8 cellular contexts compared by ENCODE assay signal in genomic region chr17:44362479-44362963, GRCh38. TPM values are rescaled to one million over a fixed set of nuclear protein-coding genes. Genes with fewer than 3 reads are reported as not detected.
DNase-seq lines count a peak whose midpoint lies in the region; ATAC-seq and TF ChIP-seq lines count a peak whose summit lies in the region.

No MANE protein-coding gene starts in this region.

- intact Hi-C loops in activated CD4-positive, alpha-beta T cell treated with anti-CD3 and anti-CD28 coated beads for 36 hours (cut with DNase I, micrococcal nuclease): no loop called here

- H3K27ac ChIP-seq in GM23248 (no peak overlapping the region), caudate nucleus (ENCODE audit: low read depth, low read length) (no peak overlapping the region)

- H3K79me2 ChIP-seq in GM23248 (ENCODE audit: insufficient read depth): no peaks in the 10 kb centered on the region

- H3K27me3 Mint-ChIP-seq in activated CD4-positive, alpha-beta T cell treated with anti-CD3 and anti-CD28 coated beads for 36 hours: peaks cover 20% of the 10 kb centered on the region

- H3K4me3 ChIP-seq in GM23248 (peak overlapping the region; percentile 80), fibroblast of villous mesenchyme (ENCODE audit: low read depth, low read length) (peak overlapping the region; percentile 73), retinal pigment epithelial cell (ENCODE audit: low read length) (peak overlapping the region; percentile 71)

- H3K36me3 ChIP-seq in GM23248 (ENCODE audit: low read depth): no peaks in the 10 kb centered on the region

- DNase-seq in GM23248 (peak; percentile 16), fibroblast of villous mesenchyme (ENCODE audit: low read depth) (no peak), retinal pigment epithelial cell (ENCODE audit: low read depth) (no peak), caudate nucleus (lab: John Stamatoyannopoulos, UW) (no peak)
- no peak for DNase-seq in activated CD4-positive, alpha-beta T cell treated with anti-CD3 and anti-CD28 coated beads for 36 hours

- H3K4me1 ChIP-seq in GM23248 (ENCODE audit: insufficient read depth): peaks cover 9% of the 10 kb centered on the region; the same call in 1 of the 2 replicates

- H3K36me3 Mint-ChIP-seq in activated CD4-positive, alpha-beta T cell treated with anti-CD3 and anti-CD28 coated beads for 36 hours (ENCODE audit: low read depth): no peaks in the 10 kb centered on the region

- ATAC-seq in SK-N-SH treated with all-trans-retinoic acid at 6 μM for 48 hours (peak; percentile 36), HG03442 (IDR thresholded peaks at IDR 0.05; ENCODE audit: unreplicated experiment) (no peak), HG03280 (IDR thresholded peaks at IDR 0.05; ENCODE audit: unreplicated experiment) (no peak)
- no peak for ATAC-seq in activated CD4-positive, alpha-beta T cell treated with anti-CD3 and anti-CD28 coated beads for 36 hours

- H3F3A ChIP-seq in GM23248 (ENCODE audit: insufficient read depth): 0 out of 2 replicates have a peak, but pooled peaks cover 5% of the 10 kb centered on the region

- in situ Hi-C loops in GM23248 (cut with MboI): no loop called here

- H2AFZ ChIP-seq in GM23248: peak overlapping the region; percentile 95; the same call in 1 of the 2 replicates

- no peak overlapping the region for H3K27ac Mint-ChIP-seq in activated CD4-positive, alpha-beta T cell treated with anti-CD3 and anti-CD28 coated beads for 36 hours

- CTCF ChIA-PET in activated CD4-positive, alpha-beta T cell treated with anti-CD3 and anti-CD28 coated beads for 36 hours (lab: Charles Lee): interaction anchor here (0.6 to 4.3 kb wide), 7 partner anchors 8 to 604 kb away, joined by 3 to 25 read pairs (median 4); partner anchors contain the start of gene GRN

- H3K4me3 Mint-ChIP-seq in activated CD4-positive, alpha-beta T cell treated with anti-CD3 and anti-CD28 coated beads for 36 hours: no peak overlapping the region

- H3K9me3 ChIP-seq in GM23248 (ENCODE audit: low read depth): no peaks in the 10 kb centered on the region

- H3K4me1 Mint-ChIP-seq in activated CD4-positive, alpha-beta T cell treated with anti-CD3 and anti-CD28 coated beads for 36 hours: peaks cover 2% of the 10 kb centered on the region

- H3K9me2 ChIP-seq in GM23248 (ENCODE audit: insufficient read depth): no peaks in the 10 kb centered on the region

- H3K9ac ChIP-seq in GM23248: peak overlapping the region; percentile 77; the same call in 1 of the 2 replicates

- TF ChIP-seq CTCF in fibroblast of villous mesenchyme (IDR thresholded peaks at IDR 0.05; ENCODE audit: insufficient read depth, low read depth, low read length) (no peak), retinal pigment epithelial cell (conservative IDR thresholded peaks at IDR 0.05; ENCODE audit: low read depth, low read length) (no peak)

- no peaks in the 10 kb centered on the region for H3K9me3 Mint-ChIP-seq in activated CD4-positive, alpha-beta T cell treated with anti-CD3 and anti-CD28 coated beads for 36 hours (ENCODE audit: low read depth)

- 16 to 29% methylated on average over 4 to 11 of the region's 11 CpGs for WGBS in GM23248 (ENCODE audit: low coverage in 1 of 2, low lambda C conversion rate in 2 of 2, missing lambda C conversion rate in 2 of 2), 2 experiments

- H3K27me3 ChIP-seq in GM23248 (replicated peaks; ENCODE audit: insufficient read depth): peaks cover 18% of the 10 kb centered on the region; the same call in 1 of the 2 replicates

- H4K20me1 ChIP-seq in GM23248 (ENCODE audit: insufficient read depth): no peaks in the 10 kb centered on the region

- peak overlapping the region; percentile 92 for H3K4me2 ChIP-seq in GM23248 (ENCODE audit: unreplicated experiment)

- POLR2A ChIA-PET in activated CD4-positive, alpha-beta T cell treated with anti-CD3 and anti-CD28 coated beads for 36 hours (lab: Charles Lee): interaction anchor here (1.4 kb wide), 1 partner anchor 153 kb away, joined by 5 read pairs; no protein-coding TSS in a partner anchor

TF ChIP-seq in SK-N-SH treated with all-trans-retinoic acid at 6 μM for 48 hours, 23 proteins besides CTCF, POLR2A, EP300 and RAD21 (continues in another document):
- TF ChIP-seq BACH2 (CRISPR knock-in tag; IDR thresholded peaks at IDR 0.05; ENCODE audit: borderline replicate concordance) (no peak), RARB (CRISPR knock-in tag; IDR thresholded peaks at IDR 0.05) (no peak), OSR1 (CRISPR knock-in tag; IDR thresholded peaks at IDR 0.05) (no peak), GLIS3 (CRISPR knock-in tag; IDR thresholded peaks at IDR 0.05) (no peak), CSRNP3 (CRISPR knock-in tag; IDR thresholded peaks at IDR 0.05) (no peak), TCF4 (CRISPR knock-in tag; IDR thresholded peaks at IDR 0.05; ENCODE audit: borderline replicate concordance) (no peak), ESRRG (CRISPR knock-in tag; IDR thresholded peaks at IDR 0.05) (no peak), PATZ1 (CRISPR knock-in tag; IDR thresholded peaks at IDR 0.05; ENCODE audit: borderline replicate concordance) (no peak)

RNA-seq across cellular contexts. Expression of gene FAM171A2, which starts 1.1 kb away (rescaled TPM):
- total RNA-seq in GM23248 (2014; rRNA removed; shearing (Covaris generic)): 4.6 and 4.8 TPM in 2 replicates
- 0.25 and 0.46 TPM in 2 replicates for polyA plus RNA-seq in GM23248 (2016; fragmentation: Nextera tagmentation; extraction: Ambion mirVana)
- 0.86 and 2.6 TPM in 2 replicates for total RNA-seq in fibroblast of villous mesenchyme
- total RNA-seq in activated CD4-positive, alpha-beta T cell treated with anti-CD3 and anti-CD28 coated beads for 36 hours: under 1 TPM; 0.18 to 0.32 TPM

RNA-seq across cellular contexts. Expression of gene GRN, which starts 17.4 kb away (rescaled TPM):
- total RNA-seq in GM23248 (2014; rRNA removed; shearing (Covaris generic)): 326 and 410 TPM in 2 replicates
- 440 and 446 TPM in 2 replicates for polyA plus RNA-seq in GM23248 (2016; fragmentation: Nextera tagmentation; extraction: Ambion mirVana)
- total RNA-seq in fibroblast of villous mesenchyme: 165 and 256 TPM in 2 replicates
- 10 to 100 TPM; 35.4 to 68.0 TPM for total RNA-seq in activated CD4-positive, alpha-beta T cell treated with anti-CD3 and anti-CD28 coated beads for 36 hours

RNA-seq across cellular contexts. Expression of gene ITGA2B, which starts 26.9 kb away (rescaled TPM):
- not detected in 2 replicates for total RNA-seq in GM23248 (2014; rRNA removed; shearing (Covaris generic))
- polyA plus RNA-seq in GM23248 (2016; fragmentation: Nextera tagmentation; extraction: Ambion mirVana): not detected in 2 replicates
- total RNA-seq in fibroblast of villous mesenchyme: under 0.01 TPM in 2 replicates
- 1 to 10 TPM; 1.6 to 1.7 TPM for total RNA-seq in activated CD4-positive, alpha-beta T cell treated with anti-CD3 and anti-CD28 coated beads for 36 hours

RNA-seq across cellular contexts. Expression of gene SLC25A39, which starts 37.9 kb away (rescaled TPM):
- total RNA-seq in GM23248 (2014; rRNA removed; shearing (Covaris generic)): 96.1 and 118 TPM in 2 replicates
- 117 TPM in 2 replicates for polyA plus RNA-seq in GM23248 (2016; fragmentation: Nextera tagmentation; extraction: Ambion mirVana)
- 58.9 and 61.7 TPM in 2 replicates for total RNA-seq in fibroblast of villous mesenchyme
- 100 to 1,000 TPM; 127 to 129 TPM for total RNA-seq in activated CD4-positive, alpha-beta T cell treated with anti-CD3 and anti-CD28 coated beads for 36 hours

RNA-seq across cellular contexts. Expression of gene RUNDC3A, which starts 54.1 kb away (rescaled TPM):
- total RNA-seq in GM23248 (2014; rRNA removed; shearing (Covaris generic)): 0.11 TPM in 1 of 2 replicates, not detected in the other
- polyA plus RNA-seq in GM23248 (2016; fragmentation: Nextera tagmentation; extraction: Ambion mirVana): 0.24 TPM in 1 of 2 replicates, not detected in the other
- under 0.01 TPM in 1 of 2 replicates, not detected in the other for total RNA-seq in fibroblast of villous mesenchyme
- total RNA-seq in activated CD4-positive, alpha-beta T cell treated with anti-CD3 and anti-CD28 coated beads for 36 hours: under 1 TPM in 1 of 2 experiments, not detected in 1; 0.11 TPM
